15 cellular contexts compared by ENCODE assay signal in genomic region chr2:73993799-73994543, GRCh38. TPM values are rescaled to one million over a fixed set of nuclear protein-coding genes. Genes with fewer than 3 reads are reported as not detected.
DNase-seq lines count a peak whose midpoint lies in the region; ATAC-seq and TF ChIP-seq lines count a peak whose summit lies in the region.
"Had no signal": no experiment of that assay in that cellular context is flagged by ENCODE, and none has a peak within 500 bp of the region (broad histone marks: within the 10 kb centered on the region; RNA-seq: fewer than 3 reads in every experiment).

No MANE protein-coding gene starts in this region.

- BruUV-seq in IMR-90 (replicated peaks; lab: Mats Ljungman, UMichigan) = no TSS peak

- no peak overlapping the region for H4K8ac ChIP-seq in IMR-90 (ENCODE audit: low read depth in 2 of 2, low read length in 2 of 2)

- CTCF ChIA-PET in IMR-90 (lab: Yijun Ruan, JAX) = interaction anchor here (0.9 kb wide), 1 partner anchor 16 kb away, joined by 3 read pairs; no protein-coding TSS in a partner anchor

- no peak overlapping the region for H3K56ac ChIP-seq in IMR-90 (ENCODE audit: extremely low read depth, insufficient read depth, low read length)

- no peak for DNase-seq in activated T-cell treated with anti-CD3 and anti-CD28 coated beads, Interleukin-2, amount 50 U/mL, for 24 hours
- DNase-seq in activated T-cell treated with anti-CD3 and anti-CD28 coated beads for 4 hours (no peak), IMR-90 (no peak), cerebellar nuclear complex (lab: John Stamatoyannopoulos, UW) (no peak), inferior parietal cortex (ENCODE audit: extremely low spot score) (no peak), glomerular visceral epithelial cell (ENCODE audit: extremely low spot score) (no peak)
- DNase-seq in stimulated activated CD8-positive, alpha-beta memory T cell treated with anti-CD3 and anti-CD28 coated beads, Interleukin-4, amount 100 ng/mL, for 48 hours = peak; percentile 50
- DNase-seq: DMS79, heart right ventricle, left ventricle myocardium superior, NCI-H1694, NCI-H69, spleen had no signal

- TF ChIP-seq RAD21 in IMR-90 (IDR thresholded peaks at IDR 0.05; ENCODE audit: low read length) = no peak

- no peak overlapping the region for H2BK120ac ChIP-seq in IMR-90 (ENCODE audit: low read depth, low read length)

- no peak overlapping the region for H3K4me2 ChIP-seq in IMR-90 (ENCODE audit: low read depth, low read length)
- H3K4me2 ChIP-seq: KMS-11 had no signal

- H2AK9ac ChIP-seq in IMR-90 (replicated peaks; ENCODE audit: low read depth, low read length, poor library complexity) = no peak overlapping the region

- H3K4me1 Mint-ChIP-seq in activated T-cell treated with anti-CD3 and anti-CD28 coated beads, Interleukin-2, amount 50 U/mL, for 24 hours (ENCODE audit: low read depth) = peaks cover 81% of the 10 kb centered on the region
- peaks cover 96% of the 10 kb centered on the region for H3K4me1 Mint-ChIP-seq in dendritic cell treated with granulocyte-macrophage colony-stimulating factor and Interleukin-4, amounts not matched to agents 40 ng/mL and 50 ng/mL, for 4 days (ENCODE audit: low read depth)

- in situ Hi-C loops in IMR-90 (cut with MboI; ENCODE audit: low sequenced_read_pairs) = no loop called here

- peaks cover 62% of the 10 kb centered on the region for H3K36me3 Mint-ChIP-seq in activated T-cell treated with anti-CD3 and anti-CD28 coated beads, Interleukin-2, amount 50 U/mL, for 24 hours (ENCODE audit: low read depth)
- peaks cover 100% of the 10 kb centered on the region for H3K36me3 Mint-ChIP-seq in dendritic cell treated with granulocyte-macrophage colony-stimulating factor and Interleukin-4, amounts not matched to agents 40 ng/mL and 50 ng/mL, for 4 days (ENCODE audit: low read depth)

- POLR2A ChIA-PET in IMR-90 (lab: Charles Lee; ENCODE audit: unreplicated experiment) = no interaction called here

- H3K9me3 ChIP-seq in IMR-90 (ENCODE audit: control insufficient read depth, insufficient read depth, low read length) = no peaks in the 10 kb centered on the region
- H3K9me3 ChIP-seq: heart right ventricle had no signal

- peaks cover 4% of the 10 kb centered on the region; the same call in 1 of the 2 replicates for H3K4me1 ChIP-seq in IMR-90 (ENCODE audit: control insufficient read depth, insufficient read depth, low read length)

- H3K79me1 ChIP-seq in IMR-90 (ENCODE audit: low read depth in 1 of 2, low read length in 2 of 2) = peaks cover 33 to 88% of the 10 kb centered on the region in 2 experiments

- H2AK5ac ChIP-seq in IMR-90 (ENCODE audit: low read depth, low read length) = 0 out of 2 replicates have a peak overlapping the region, but pooled peaks have one; percentile 5

- H4K20me1 ChIP-seq in IMR-90 (ENCODE audit: insufficient read depth, low read length) = peaks cover 66% of the 10 kb centered on the region

- 78% methylated on average over 4 of the region's 6 CpGs; no CpG with 5 or more reads in 1 of the 2 experiments for WGBS in IMR-90 (ENCODE audit: extremely low coverage in 2 of 2, insufficient read length in 1 of 2), 2 experiments

- TF ChIP-seq POLR2A in IMR-90 (IDR thresholded peaks at IDR 0.05; ENCODE audit: low read depth, low read length) = no peak

- H2BK5ac ChIP-seq in IMR-90 (ENCODE audit: low read depth, low read length, poor library complexity, severe bottlenecking) = no peak overlapping the region

- no peak overlapping the region for H3K9ac ChIP-seq in IMR-90 (ENCODE audit: low read depth, low read length)
- H3K9ac ChIP-seq: KMS-11 had no signal

- H4K5ac ChIP-seq in IMR-90 (ENCODE audit: low read depth, low read length) = no peak overlapping the region

- peaks cover 6% of the 10 kb centered on the region for H3K9me3 Mint-ChIP-seq in activated T-cell treated with anti-CD3 and anti-CD28 coated beads, Interleukin-2, amount 50 U/mL, for 24 hours
- no peaks in the 10 kb centered on the region for H3K9me3 Mint-ChIP-seq in dendritic cell treated with granulocyte-macrophage colony-stimulating factor and Interleukin-4, amounts not matched to agents 40 ng/mL and 50 ng/mL, for 4 days

- H3K9me1 ChIP-seq in IMR-90 (ENCODE audit: insufficient read depth, low read length) = peaks cover 20% of the 10 kb centered on the region

- ATAC-seq in IMR-90 (ENCODE audit: low read depth) = no peak
- ATAC-seq: left ventricle myocardium superior had no signal

- H3K18ac ChIP-seq in IMR-90 (ENCODE audit: low read depth, low read length) = no peak overlapping the region

- H3K27me3 Mint-ChIP-seq in activated T-cell treated with anti-CD3 and anti-CD28 coated beads, Interleukin-2, amount 50 U/mL, for 24 hours = no peaks in the 10 kb centered on the region
- no peaks in the 10 kb centered on the region for H3K27me3 Mint-ChIP-seq in dendritic cell treated with granulocyte-macrophage colony-stimulating factor and Interleukin-4, amounts not matched to agents 40 ng/mL and 50 ng/mL, for 4 days

- no peak overlapping the region for H3K4ac ChIP-seq in IMR-90 (ENCODE audit: low read depth, low read length)

- dilution Hi-C loops in IMR-90 (cut with HindIII; ENCODE audit: low sequenced_read_pairs, unreplicated experiment) = no loop called here

- H3K27ac Mint-ChIP-seq in activated T-cell treated with anti-CD3 and anti-CD28 coated beads, Interleukin-2, amount 50 U/mL, for 24 hours = peak overlapping the region; percentile 76
- H3K27ac Mint-ChIP-seq in dendritic cell treated with granulocyte-macrophage colony-stimulating factor and Interleukin-4, amounts not matched to agents 40 ng/mL and 50 ng/mL, for 4 days = peak overlapping the region; percentile 67

- no peak overlapping the region for H3K23ac ChIP-seq in IMR-90 (ENCODE audit: low read depth, low read length)

- no peak overlapping the region for H3K27ac ChIP-seq in IMR-90 (ENCODE audit: insufficient read depth, low read length)
- H3K27ac ChIP-seq: heart right ventricle, KMS-11, spleen had no signal

- no peak overlapping the region for H3K4me3 Mint-ChIP-seq in activated T-cell treated with anti-CD3 and anti-CD28 coated beads, Interleukin-2, amount 50 U/mL, for 24 hours
- peak overlapping the region; percentile 39 for H3K4me3 Mint-ChIP-seq in dendritic cell treated with granulocyte-macrophage colony-stimulating factor and Interleukin-4, amounts not matched to agents 40 ng/mL and 50 ng/mL, for 4 days

- no peak overlapping the region for H3K4me3 ChIP-seq in IMR-90 (ENCODE audit: insufficient read depth, low read depth, low read length)
- H3K4me3 ChIP-seq: heart right ventricle, spleen had no signal

- H3K36me3 ChIP-seq in IMR-90 (ENCODE audit: control insufficient read depth, insufficient read depth, low read length) = no peaks in the 10 kb centered on the region; the same call in 1 of the 2 replicates

- H4K91ac ChIP-seq in IMR-90 (ENCODE audit: insufficient read depth, low read depth, low read length) = no peak overlapping the region

- no peak overlapping the region for H2BK20ac ChIP-seq in IMR-90 (ENCODE audit: low read depth, low read length)

- H3K14ac ChIP-seq in IMR-90 (replicated peaks; ENCODE audit: low read depth, low read length) = no peak overlapping the region

- H2AFZ ChIP-seq in IMR-90 (replicated peaks; ENCODE audit: low read length, poor library complexity) = no peak overlapping the region

- intact Hi-C loops in IMR-90 (cut with micrococcal nuclease) = no loop called here
- intact Hi-C loops in dendritic cell treated with granulocyte-macrophage colony-stimulating factor and Interleukin-4, amounts not matched to agents 40 ng/mL and 50 ng/mL, for 4 days (cut with micrococcal nuclease) = no loop called here

- no peaks in the 10 kb centered on the region for H3K27me3 ChIP-seq in IMR-90 (ENCODE audit: control insufficient read depth, insufficient read depth, low read length)
- H3K27me3 ChIP-seq: heart right ventricle, spleen had no signal

- TF ChIP-seq CTCF in IMR-90 (conservative IDR thresholded peaks at IDR 0.05; ENCODE audit: low read depth, low read length) = no peak

- H2BK15ac ChIP-seq in IMR-90 (ENCODE audit: low read depth, low read length) = no peak overlapping the region

TF ChIP-seq in IMR-90, 13 proteins besides CTCF, POLR2A, EP300 and RAD21:
- no peak for TF ChIP-seq ELK1 (IDR thresholded peaks at IDR 0.05; ENCODE audit: borderline replicate concordance, low read depth, low read length)
- no peak for TF ChIP-seq CEBPB (IDR thresholded peaks at IDR 0.05; ENCODE audit: low read depth, low read length)
- no peak for TF ChIP-seq RCOR1 (IDR thresholded peaks at IDR 0.05; ENCODE audit: insufficient replicate concordance, low read length)
- TF ChIP-seq MAFK (IDR thresholded peaks at IDR 0.05; ENCODE audit: low read depth, low read length) = no peak
- TF ChIP-seq USF2 (IDR thresholded peaks at IDR 0.05; ENCODE audit: low read depth, low read length) = no peak
- TF ChIP-seq SMC3 (IDR thresholded peaks at IDR 0.05; ENCODE audit: low read depth, low read length) = no peak
- TF ChIP-seq CHD1 (IDR thresholded peaks at IDR 0.05; ENCODE audit: low read depth, low read length) = no peak

RNA-seq across cellular contexts. Expression of gene TET3, which starts 9.3 kb away (rescaled TPM):
- total RNA-seq in IMR-90 (2012; rRNA removed) = 1.6 and 1.7 TPM in 2 replicates
- 1.8 TPM in 2 replicates for polyA plus RNA-seq in IMR-90 (2012; rRNA removed)
- 0.75 and 1.2 TPM in 2 replicates for polyA plus RNA-seq in IMR-90 (2012; cell fraction: cytosol; rRNA removed)
- polyA plus RNA-seq in IMR-90 (2012; cell fraction: nucleus; rRNA removed; ENCODE audit: low replicate concordance) = 5.9 and 7.2 TPM in 2 replicates
